In the genomic region with DNA sequence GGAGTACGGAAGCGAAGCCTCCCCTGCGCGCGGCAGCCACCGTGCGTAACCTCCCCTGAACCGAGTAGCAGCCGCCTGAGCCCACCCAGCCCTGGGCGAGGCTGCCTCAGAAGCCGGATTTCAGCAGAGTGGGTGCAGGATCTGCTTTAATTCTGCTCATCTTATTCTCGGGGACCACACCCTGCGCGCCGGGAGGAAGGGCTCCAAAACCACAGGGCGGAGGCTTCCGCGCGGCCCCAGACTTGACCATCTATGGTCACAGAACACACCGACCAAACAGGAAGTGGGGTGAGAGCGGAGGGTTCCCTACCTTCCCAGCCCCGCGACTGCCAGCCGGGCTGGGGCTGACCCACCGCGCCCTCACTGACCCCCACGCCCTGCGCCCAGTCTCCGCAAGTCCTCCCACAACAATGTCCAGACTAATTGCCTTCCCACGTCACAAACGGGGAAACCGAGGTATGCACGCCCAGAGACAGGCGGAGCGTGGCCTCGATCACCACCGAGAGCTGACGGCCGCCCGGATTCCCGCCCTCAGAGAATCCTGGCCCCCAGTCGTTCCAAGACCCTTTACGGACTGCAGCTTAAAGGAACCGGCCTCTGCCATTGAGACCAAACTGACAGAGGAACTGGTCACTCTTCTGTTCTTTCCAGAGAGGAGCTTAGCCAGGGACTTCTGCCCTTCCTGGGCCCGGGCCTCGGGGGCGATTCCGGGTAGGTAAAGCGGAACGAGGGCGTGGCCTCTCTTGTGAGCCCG, we compare ENCODE assay signal across 1 cellular context.
A peak's percentile ranks its signal among the peaks of the same experiment; 100 is the strongest.
TF ChIP-seq lines count a peak whose summit lies in the region.

No MANE protein-coding gene starts in this region.

TF ChIP-seq in K562, 482 proteins besides CTCF, POLR2A, EP300 and RAD21 (continued from another document and continues in another):
- no peak for TF ChIP-seq TCF15 (CRISPR knock-in tag; IDR thresholded peaks at IDR 0.05)
- TF ChIP-seq SP1 (CRISPR knock-in tag; IDR thresholded peaks at IDR 0.05) = no peak; the same call in 1 of the 2 replicates
- TF ChIP-seq ZFX (CRISPR knock-in tag; IDR thresholded peaks at IDR 0.05) = peak; percentile 98
- TF ChIP-seq, protein P1, sequence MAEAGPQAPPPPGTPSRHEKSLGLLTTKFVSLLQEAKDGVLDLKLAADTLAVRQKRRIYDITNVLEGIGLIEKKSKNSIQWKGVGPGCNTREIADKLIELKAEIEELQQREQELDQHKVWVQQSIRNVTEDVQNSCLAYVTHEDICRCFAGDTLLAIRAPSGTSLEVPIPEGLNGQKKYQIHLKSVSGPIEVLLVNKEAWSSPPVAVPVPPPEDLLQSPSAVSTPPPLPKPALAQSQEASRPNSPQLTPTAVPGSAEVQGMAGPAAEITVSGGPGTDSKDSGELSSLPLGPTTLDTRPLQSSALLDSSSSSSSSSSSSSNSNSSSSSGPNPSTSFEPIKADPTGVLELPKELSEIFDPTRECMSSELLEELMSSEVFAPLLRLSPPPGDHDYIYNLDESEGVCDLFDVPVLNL (CRISPR knock-in tag; IDR thresholded peaks at IDR 0.05; ENCODE audit: low read depth) = no peak; the same call in 1 of the 2 replicates
- TF ChIP-seq ZNF696 (CRISPR knock-in tag; conservative IDR thresholded peaks at IDR 0.05) = no peak
- no peak for TF ChIP-seq ZNF431 (CRISPR knock-in tag; IDR thresholded peaks at IDR 0.05)
- TF ChIP-seq ZNF717 (CRISPR knock-in tag; IDR thresholded peaks at IDR 0.05) = peak; percentile 74; the same call in 1 of the 2 replicates
- TF ChIP-seq, protein P2, sequence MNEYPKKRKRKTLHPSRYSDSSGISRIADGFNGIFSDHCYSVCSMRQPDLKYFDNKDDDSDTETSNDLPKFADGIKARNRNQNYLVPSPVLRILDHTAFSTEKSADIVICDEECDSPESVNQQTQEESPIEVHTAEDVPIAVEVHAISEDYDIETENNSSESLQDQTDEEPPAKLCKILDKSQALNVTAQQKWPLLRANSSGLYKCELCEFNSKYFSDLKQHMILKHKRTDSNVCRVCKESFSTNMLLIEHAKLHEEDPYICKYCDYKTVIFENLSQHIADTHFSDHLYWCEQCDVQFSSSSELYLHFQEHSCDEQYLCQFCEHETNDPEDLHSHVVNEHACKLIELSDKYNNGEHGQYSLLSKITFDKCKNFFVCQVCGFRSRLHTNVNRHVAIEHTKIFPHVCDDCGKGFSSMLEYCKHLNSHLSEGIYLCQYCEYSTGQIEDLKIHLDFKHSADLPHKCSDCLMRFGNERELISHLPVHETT (CRISPR knock-in tag; conservative IDR thresholded peaks at IDR 0.05 in 1 of 2, IDR thresholded peaks at IDR 0.05 in 1 of 2) = peak in 1 of 2 experiments; percentile 81; a peak in 2 of 4 replicates
- no peak for TF ChIP-seq RFX1 (IDR thresholded peaks at IDR 0.05)
- peak; percentile 98 for TF ChIP-seq KLF6 (CRISPR knock-in tag; IDR thresholded peaks at IDR 0.05; ENCODE audit: borderline replicate concordance)
- no peak for TF ChIP-seq MCM5 (IDR thresholded peaks at IDR 0.05; ENCODE audit: low read depth)
- no peak for TF ChIP-seq ZFP1 (CRISPR knock-in tag; IDR thresholded peaks at IDR 0.05)
- TF ChIP-seq E2F3 (CRISPR knock-in tag; IDR thresholded peaks at IDR 0.05) = peak; percentile 87
- peak in 1 of 2 experiments; percentile 73; a peak in 1 of 4 replicates for TF ChIP-seq KDM1A (IDR thresholded peaks at IDR 0.05)
- TF ChIP-seq ARID4B (CRISPR knock-in tag; IDR thresholded peaks at IDR 0.05) = peak; percentile 79
- TF ChIP-seq ZNF668 (CRISPR knock-in tag; IDR thresholded peaks at IDR 0.05) = 0 out of 2 replicates have a peak, but pooled peaks have one; percentile 9
- TF ChIP-seq BCOR (IDR thresholded peaks at IDR 0.05) = peak; percentile 77; the same call in 1 of the 2 replicates
- peak; percentile 59 for TF ChIP-seq ZFP36 (IDR thresholded peaks at IDR 0.05; ENCODE audit: low read depth, low read length, partially characterized antibody)
- no peak; the same call in 1 of the 2 replicates for TF ChIP-seq MXI1 (IDR thresholded peaks at IDR 0.05; ENCODE audit: low read depth, low read length)
- TF ChIP-seq, protein P3, sequence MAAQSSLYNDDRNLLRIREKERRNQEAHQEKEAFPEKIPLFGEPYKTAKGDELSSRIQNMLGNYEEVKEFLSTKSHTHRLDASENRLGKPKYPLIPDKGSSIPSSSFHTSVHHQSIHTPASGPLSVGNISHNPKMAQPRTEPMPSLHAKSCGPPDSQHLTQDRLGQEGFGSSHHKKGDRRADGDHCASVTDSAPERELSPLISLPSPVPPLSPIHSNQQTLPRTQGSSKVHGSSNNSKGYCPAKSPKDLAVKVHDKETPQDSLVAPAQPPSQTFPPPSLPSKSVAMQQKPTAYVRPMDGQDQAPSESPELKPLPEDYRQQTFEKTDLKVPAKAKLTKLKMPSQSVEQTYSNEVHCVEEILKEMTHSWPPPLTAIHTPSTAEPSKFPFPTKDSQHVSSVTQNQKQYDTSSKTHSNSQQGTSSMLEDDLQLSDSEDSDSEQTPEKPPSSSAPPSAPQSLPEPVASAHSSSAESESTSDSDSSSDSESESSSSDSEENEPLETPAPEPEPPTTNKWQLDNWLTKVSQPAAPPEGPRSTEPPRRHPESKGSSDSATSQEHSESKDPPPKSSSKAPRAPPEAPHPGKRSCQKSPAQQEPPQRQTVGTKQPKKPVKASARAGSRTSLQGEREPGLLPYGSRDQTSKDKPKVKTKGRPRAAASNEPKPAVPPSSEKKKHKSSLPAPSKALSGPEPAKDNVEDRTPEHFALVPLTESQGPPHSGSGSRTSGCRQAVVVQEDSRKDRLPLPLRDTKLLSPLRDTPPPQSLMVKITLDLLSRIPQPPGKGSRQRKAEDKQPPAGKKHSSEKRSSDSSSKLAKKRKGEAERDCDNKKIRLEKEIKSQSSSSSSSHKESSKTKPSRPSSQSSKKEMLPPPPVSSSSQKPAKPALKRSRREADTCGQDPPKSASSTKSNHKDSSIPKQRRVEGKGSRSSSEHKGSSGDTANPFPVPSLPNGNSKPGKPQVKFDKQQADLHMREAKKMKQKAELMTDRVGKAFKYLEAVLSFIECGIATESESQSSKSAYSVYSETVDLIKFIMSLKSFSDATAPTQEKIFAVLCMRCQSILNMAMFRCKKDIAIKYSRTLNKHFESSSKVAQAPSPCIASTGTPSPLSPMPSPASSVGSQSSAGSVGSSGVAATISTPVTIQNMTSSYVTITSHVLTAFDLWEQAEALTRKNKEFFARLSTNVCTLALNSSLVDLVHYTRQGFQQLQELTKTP (IDR thresholded peaks at IDR 0.05; ENCODE audit: low read depth in 1 of 2, partially characterized antibody in 2 of 2) = peak in 1 of 2 experiments; percentile 78
- TF ChIP-seq, protein P4, sequence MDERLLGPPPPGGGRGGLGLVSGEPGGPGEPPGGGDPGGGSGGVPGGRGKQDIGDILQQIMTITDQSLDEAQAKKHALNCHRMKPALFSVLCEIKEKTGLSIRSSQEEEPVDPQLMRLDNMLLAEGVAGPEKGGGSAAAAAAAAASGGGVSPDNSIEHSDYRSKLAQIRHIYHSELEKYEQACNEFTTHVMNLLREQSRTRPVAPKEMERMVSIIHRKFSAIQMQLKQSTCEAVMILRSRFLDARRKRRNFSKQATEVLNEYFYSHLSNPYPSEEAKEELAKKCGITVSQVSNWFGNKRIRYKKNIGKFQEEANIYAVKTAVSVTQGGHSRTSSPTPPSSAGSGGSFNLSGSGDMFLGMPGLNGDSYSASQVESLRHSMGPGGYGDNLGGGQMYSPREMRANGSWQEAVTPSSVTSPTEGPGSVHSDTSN (CRISPR knock-in tag; IDR thresholded peaks at IDR 0.05; ENCODE audit: low read depth) = no peak
- TF ChIP-seq, protein P4 (tag; conservative IDR thresholded peaks at IDR 0.05; ENCODE audit: low read depth) = no peak
- TF ChIP-seq ZBTB33 (CRISPR knock-in tag; IDR thresholded peaks at IDR 0.05) = peak; percentile 37; the same call in 1 of the 2 replicates
- TF ChIP-seq SFPQ (IDR thresholded peaks at IDR 0.05; ENCODE audit: low read depth, low read length) = no peak
- TF ChIP-seq ZNF766 (CRISPR knock-in tag; conservative IDR thresholded peaks at IDR 0.05) = peak; percentile 93
- TF ChIP-seq ELF2 (CRISPR knock-in tag; IDR thresholded peaks at IDR 0.05) = peak; percentile 75
- TF ChIP-seq, protein P5, sequence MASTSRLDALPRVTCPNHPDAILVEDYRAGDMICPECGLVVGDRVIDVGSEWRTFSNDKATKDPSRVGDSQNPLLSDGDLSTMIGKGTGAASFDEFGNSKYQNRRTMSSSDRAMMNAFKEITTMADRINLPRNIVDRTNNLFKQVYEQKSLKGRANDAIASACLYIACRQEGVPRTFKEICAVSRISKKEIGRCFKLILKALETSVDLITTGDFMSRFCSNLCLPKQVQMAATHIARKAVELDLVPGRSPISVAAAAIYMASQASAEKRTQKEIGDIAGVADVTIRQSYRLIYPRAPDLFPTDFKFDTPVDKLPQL (IDR thresholded peaks at IDR 0.05; ENCODE audit: extremely low read depth, insufficient read length) = no peak
- TF ChIP-seq ZFP30 (CRISPR knock-in tag; IDR thresholded peaks at IDR 0.05; ENCODE audit: borderline replicate concordance) = no peak
- TF ChIP-seq MAX (CRISPR knock-in tag; IDR thresholded peaks at IDR 0.05) = no peak
- peak; percentile 55; the same call in 1 of the 2 replicates for TF ChIP-seq ESRRB (CRISPR knock-in tag; IDR thresholded peaks at IDR 0.05; ENCODE audit: borderline replicate concordance)
- TF ChIP-seq ZNF184 (CRISPR knock-in tag; IDR thresholded peaks at IDR 0.05) = no peak
- TF ChIP-seq JUN (IDR thresholded peaks at IDR 0.05; ENCODE audit: borderline replicate concordance, low read depth, low read length) = no peak
- TF ChIP-seq JUN (CRISPR knock-in tag; IDR thresholded peaks at IDR 0.05; ENCODE audit: borderline replicate concordance) = no peak
